8 cellular contexts compared by ENCODE assay signal in genomic region chr14:75141967-75142366, GRCh38. TPM values are rescaled to one million over a fixed set of nuclear protein-coding genes. Genes with fewer than 3 reads are reported as not detected.
DNase-seq lines count a peak whose midpoint lies in the region; ATAC-seq and TF ChIP-seq lines count a peak whose summit lies in the region.

No MANE protein-coding gene starts in this region.

- peaks cover 74% of the 10 kb centered on the region for H3K4me1 Mint-ChIP-seq in CD4-positive, alpha-beta T cell (ENCODE audit: low read depth)
- peaks cover 3% of the 10 kb centered on the region; the same call in 1 of the 2 replicates for H3K4me1 Mint-ChIP-seq in WTC11

- H3K9me3 ChIP-seq in CD4-positive, alpha-beta T cell (ENCODE audit: control insufficient read depth, low read length): no peaks in the 10 kb centered on the region

- no peaks in the 10 kb centered on the region for H3K27me3 ChIP-seq in CD4-positive, alpha-beta T cell (ENCODE audit: control insufficient read depth, insufficient read depth, low read length)

- H3K36me3 Mint-ChIP-seq in CD4-positive, alpha-beta T cell (ENCODE audit: low read depth): peaks cover 45% of the 10 kb centered on the region
- H3K36me3 Mint-ChIP-seq in WTC11: peaks cover 19% of the 10 kb centered on the region

- no peaks in the 10 kb centered on the region for H3K9me3 Mint-ChIP-seq in CD4-positive, alpha-beta T cell
- peaks cover 4% of the 10 kb centered on the region; the same call in 1 of the 2 replicates for H3K9me3 Mint-ChIP-seq in WTC11

- intact Hi-C loops in CD4-positive, alpha-beta T cell (cut with DNase I, micrococcal nuclease): loop anchor here in 1 of 2 experiments (1.0 to 5.0 kb wide), 4 partner anchors 10 to 154 kb away; partner anchors contain the start of gene TMED10

- TF ChIP-seq CTCF in CD4-positive, alpha-beta T cell (IDR thresholded peaks at IDR 0.05): peak; percentile 51
- no peak for TF ChIP-seq CTCF in WTC11 (IDR thresholded peaks at IDR 0.05)

- ATAC-seq in CD4-positive, alpha-beta T cell (ENCODE audit: poor library complexity): peak; percentile 69
- ATAC-seq in WTC11: peak; percentile 39; the same call in 1 of the 2 replicates
- peak; percentile 54 for ATAC-seq in left lobe of liver
- no peak for ATAC-seq in GM18858 (IDR thresholded peaks at IDR 0.05; ENCODE audit: unreplicated experiment)
- ATAC-seq in HG03354 (IDR thresholded peaks at IDR 0.05; ENCODE audit: poor library complexity, severe bottlenecking, unreplicated experiment): no peak

- POLR2A ChIA-PET in CD4-positive, alpha-beta T cell (lab: Charles Lee): interaction anchor here (1.6 to 2.3 kb wide), 2 partner anchors 34 to 162 kb away, joined by 5 to 6 read pairs; no protein-coding TSS in a partner anchor
- POLR2A ChIA-PET in WTC11 (lab: Charles Lee): no interaction called here

- H3K27ac ChIP-seq in CD4-positive, alpha-beta T cell (ENCODE audit: low read depth, low read length): no peak overlapping the region

- H3K4me3 Mint-ChIP-seq in CD4-positive, alpha-beta T cell: no peak overlapping the region
- H3K4me3 Mint-ChIP-seq in WTC11: no peak overlapping the region

- peak in 3 of 10 experiments; percentile 8 to 47 (median 17) for DNase-seq in CD4-positive, alpha-beta T cell
- DNase-seq in H4 (ENCODE audit: low spot score) (peak; percentile 12), WTC11 (ENCODE audit: low spot score) (no peak), left lobe of liver (ENCODE audit: low spot score) (no peak)
- no peak for DNase-seq in stimulated activated CD4-positive, alpha-beta T cell treated with anti-CD3 and anti-CD28 coated beads, Interleukin-12 subunit alpha, Interleukin-12 subunit beta, amount 100 ng/mL, for 4 hours
- no peak for DNase-seq in NK-92 treated with Interleukin-12 subunit alpha and Interleukin-12 subunit beta, amount 100 ng/mL, for 24 hours (lab: John Stamatoyannopoulos, UW)

- no peaks in the 10 kb centered on the region for H3K27me3 Mint-ChIP-seq in CD4-positive, alpha-beta T cell
- no peaks in the 10 kb centered on the region for H3K27me3 Mint-ChIP-seq in WTC11 (ENCODE audit: low read depth)

- H3K27ac Mint-ChIP-seq in CD4-positive, alpha-beta T cell: peak overlapping the region; percentile 63
- no peak overlapping the region for H3K27ac Mint-ChIP-seq in WTC11

- CTCF ChIA-PET in CD4-positive, alpha-beta T cell (lab: Charles Lee): interaction anchor here (1.1 to 2.3 kb wide), 9 partner anchors 14 to 162 kb away, joined by 3 to 9 read pairs (median 4); no protein-coding TSS in a partner anchor
- CTCF ChIA-PET in WTC11 (lab: Charles Lee): interaction anchor here (0.6 to 1.3 kb wide), 2 partner anchors 117 to 154 kb away, joined by 3 to 5 read pairs; no protein-coding TSS in a partner anchor

TF ChIP-seq in WTC11, 78 proteins besides CTCF, POLR2A, EP300 and RAD21:
- TF ChIP-seq E2F4 (CRISPR knock-in tag; IDR thresholded peaks at IDR 0.05; ENCODE audit: borderline replicate concordance, low read depth) (no peak), FOXP4 (CRISPR knock-in tag; IDR thresholded peaks at IDR 0.05) (no peak)

RNA-seq across cellular contexts. Expression of gene NEK9, which starts 15.1 kb away (rescaled TPM):
- total RNA-seq in CD4-positive, alpha-beta T cell: 10 to 100 TPM; 53.5 to 54.1 TPM
- 0.06 and 0.12 TPM in 2 replicates for total RNA-seq in H4 (2014; rRNA removed; shearing (Covaris generic))
- total RNA-seq in WTC11 (2021) (50.8 to 60.5 TPM (median 59.1 TPM) in 3 replicates), left lobe of liver (50.1 TPM)

RNA-seq across cellular contexts. Expression of gene TMED10, which starts 34.4 kb away (rescaled TPM):
- total RNA-seq in CD4-positive, alpha-beta T cell: 100 to 1,000 TPM; 153 to 156 TPM
- total RNA-seq in H4 (2014; rRNA removed; shearing (Covaris generic)): 364 and 433 TPM in 2 replicates
- total RNA-seq in WTC11 (2021): 214 to 234 TPM (median 220 TPM) in 3 replicates
- total RNA-seq in left lobe of liver: 275 TPM

Comparison
In these comparisons a context has a peak if more than half of its experiments do, and no peak if none do; other contexts are left out.
1. ATAC-seq: peak in CD4-positive, alpha-beta T cell (single experiment), WTC11 (single experiment) and left lobe of liver (single experiment); none in GM18858 (single experiment) and HG03354 (single experiment).
2. RNA of gene NEK9, which starts 15.1 kb away (total RNA-seq): 53.5 to 54.1 TPM in CD4-positive, alpha-beta T cell, 50.8 to 60.5 TPM in WTC11 and 50.1 TPM in left lobe of liver (single experiment); 0.06 to 0.12 TPM in H4; every median in the first group is over 10 times any median in the second.